24 cellular contexts compared by ENCODE assay signal in the genomic region with DNA sequence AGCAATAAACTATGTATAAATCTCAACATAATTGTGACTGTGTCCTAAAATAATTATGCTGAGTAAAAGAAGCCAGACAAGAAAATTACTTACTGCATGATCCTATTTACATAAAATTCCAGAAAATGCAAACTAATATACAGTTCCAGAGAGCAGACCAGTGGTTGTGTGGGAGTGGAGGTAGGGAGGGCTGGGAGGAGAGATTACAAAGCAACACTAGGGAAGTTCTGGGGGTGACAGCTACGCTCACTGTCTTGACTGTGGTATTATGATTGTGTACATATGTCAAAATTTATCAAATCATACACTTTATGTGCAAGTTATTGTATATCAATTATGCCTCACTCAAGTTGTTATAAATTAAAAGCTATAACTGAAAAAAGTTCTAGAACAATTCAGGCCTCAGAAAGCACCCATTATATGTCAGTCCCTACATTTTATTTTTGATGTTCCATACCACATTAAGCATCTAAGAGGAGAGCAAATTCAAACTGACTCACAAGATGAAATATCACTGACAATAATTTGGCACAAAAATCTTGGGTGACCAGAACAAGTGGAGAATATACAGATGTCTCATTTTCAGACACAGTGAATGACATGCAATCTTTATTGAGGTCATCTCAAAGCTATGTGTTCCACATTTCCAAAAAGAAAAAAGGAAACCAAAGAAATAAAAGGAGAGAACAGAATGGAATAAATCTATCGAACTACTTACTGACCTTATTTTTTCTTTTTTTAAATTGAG.
DNase-seq lines count a peak whose midpoint lies in the region; ATAC-seq and TF ChIP-seq lines count a peak whose summit lies in the region.
"Had no signal": no experiment of that assay in that cellular context is flagged by ENCODE, and none has a peak within 500 bp of the region (broad histone marks: within the 10 kb centered on the region; RNA-seq: fewer than 3 reads in every experiment).

No MANE protein-coding gene starts in this region.

- TF ChIP-seq EP300 in SK-N-SH (IDR thresholded peaks at IDR 0.05; ENCODE audit: borderline replicate concordance in 1 of 2, low read depth in 1 of 2, low read length in 1 of 2), result peak in 1 of 2 experiments; percentile 44; a peak in 1 of 4 replicates

- no peaks in the 10 kb centered on the region for H3K9me3 ChIP-seq in SK-N-SH
- no peaks in the 10 kb centered on the region for H3K9me3 ChIP-seq in smooth muscle cell (replicated peaks; ENCODE audit: low read depth)
- H3K9me3 ChIP-seq in PC-9 (ENCODE audit: insufficient read depth, low read depth), result no peaks in the 10 kb centered on the region
- H3K9me3 ChIP-seq in lower lobe of right lung, result no peaks in the 10 kb centered on the region
- H3K9me3 ChIP-seq: Caco-2, left lung, stomach, thyroid gland had no signal

- H4K20me1 ChIP-seq in SK-N-SH (ENCODE audit: insufficient read depth) (no peaks in the 10 kb centered on the region), smooth muscle cell (ENCODE audit: low read depth) (no peaks in the 10 kb centered on the region), PC-9 (ENCODE audit: insufficient read depth) (no peaks in the 10 kb centered on the region)
- H4K20me1 ChIP-seq: BLaER1 treated with 17β-estradiol and CSF1 and Interleukin-3, amounts not matched to agents 10 nM and 100 nM had no signal

- BruUV-seq in PC-9 (replicated peaks; lab: Mats Ljungman, UMichigan), result no TSS peak

- H3K36me3 ChIP-seq in SK-N-SH (replicated peaks in 1 of 2; ENCODE audit: control insufficient read depth in 1 of 2, insufficient read depth in 2 of 2, low read length in 1 of 2) (peaks cover 45 to 72% of the 10 kb centered on the region in 2 experiments), smooth muscle cell (ENCODE audit: low read depth) (peaks cover 7% of the 10 kb centered on the region), PC-9 (ENCODE audit: low read depth) (no peaks in the 10 kb centered on the region), lower lobe of right lung (no peaks in the 10 kb centered on the region)

- H3K9me2 ChIP-seq in SK-N-SH (no peaks in the 10 kb centered on the region), PC-9 (ENCODE audit: insufficient read depth) (no peaks in the 10 kb centered on the region)

- H3K4me1 Mint-ChIP-seq in HFFc6 (ENCODE audit: low read depth) (peaks cover 52% of the 10 kb centered on the region), chondrocyte (ENCODE audit: low read depth) (peaks cover 49% of the 10 kb centered on the region), progenitor cell of endocrine pancreas (ENCODE audit: low read depth) (peaks cover 1% of the 10 kb centered on the region)
- H3K4me1 Mint-ChIP-seq: activated naive CD8-positive, alpha-beta T cell treated with anti-CD3 and anti-CD28 coated beads, Interleukin-2, amount 10 ng/mL, durations not matched to agents 7 days and 5 days had no signal

- DNase-seq in HFFc6 (no peak), SK-N-SH (no peak), chondrocyte (ENCODE audit: low spot score) (no peak), smooth muscle cell (lab: John Stamatoyannopoulos, UW; ENCODE audit: unreplicated experiment) (no peak), progenitor cell of endocrine pancreas (ENCODE audit: low spot score, unreplicated experiment) (no peak), PC-9 (no peak), lower lobe of right lung (no peak)
- DNase-seq: activated CD4-positive, alpha-beta T cell treated with anti-CD3 and anti-CD28 coated beads for 36 hours; activated effector memory CD4-positive, alpha-beta T cell treated with anti-CD3 and anti-CD28 coated beads, Interleukin-2, amount 50 U/mL, for 16 hours; activated naive CD8-positive, alpha-beta T cell treated with anti-CD3 and anti-CD28 coated beads, Interleukin-2, amount 10 ng/mL, durations not matched to agents 7 days and 5 days; Caco-2; central memory CD4-positive, alpha-beta T cell; dermis blood vessel endothelial cell; DMS79 treated with DMSO at 0.1 percent for 48 hours; Kasumi-1; left lung; mesendoderm; NK-92 treated with Interleukin-12 subunit alpha and Interleukin-12 subunit beta, amount 100 ng/mL, for 24 hours; small intestine; stimulated activated CD4-positive, alpha-beta T cell treated with anti-CD3 and anti-CD28 coated beads, Interleukin-1b, Interleukin-23, amount 100 ng/mL, for 48 hours; stomach; T-helper 1 cell; thyroid gland had no signal

- H3K4me1 ChIP-seq in SK-N-SH (ENCODE audit: control insufficient read depth in 1 of 2, insufficient read depth in 2 of 2, low read depth in 1 of 2, low read length in 1 of 2) (peaks cover 11 to 55% of the 10 kb centered on the region in 2 experiments; a peak in 3 of 4 replicates), smooth muscle cell (ENCODE audit: low read depth) (peaks cover 5% of the 10 kb centered on the region), PC-9 (replicated peaks; ENCODE audit: insufficient read depth) (no peaks in the 10 kb centered on the region), lower lobe of right lung (peaks cover 11% of the 10 kb centered on the region)
- H3K4me1 ChIP-seq: Caco-2 had no signal

- H3K9me3 Mint-ChIP-seq in HFFc6 (no peaks in the 10 kb centered on the region), chondrocyte (ENCODE audit: low read depth) (no peaks in the 10 kb centered on the region), progenitor cell of endocrine pancreas (ENCODE audit: low read depth) (no peaks in the 10 kb centered on the region)
- H3K9me3 Mint-ChIP-seq: activated naive CD8-positive, alpha-beta T cell treated with anti-CD3 and anti-CD28 coated beads, Interleukin-2, amount 10 ng/mL, durations not matched to agents 7 days and 5 days had no signal

- H3K4me3 ChIP-seq in SK-N-SH (ENCODE audit: low read depth in 2 of 2, low read length in 1 of 2) (no peak overlapping the region), smooth muscle cell (no peak overlapping the region), PC-9 (no peak overlapping the region), lower lobe of right lung (no peak overlapping the region)
- H3K4me3 ChIP-seq: BLaER1 treated with 17β-estradiol and CSF1 and Interleukin-3, amounts not matched to agents 10 nM and 100 nM; left lung; stomach; thyroid gland had no signal

- POLR2A ChIA-PET in SK-N-SH (lab: Yijun Ruan, JAX), result no interaction called here
- POLR2A ChIA-PET in PC-9 (lab: Charles Lee; ENCODE audit: unreplicated experiment), result no interaction called here

- peak overlapping the region in 1 of 2 experiments; percentile 67; a peak in 2 of 4 replicates for H3K27ac ChIP-seq in SK-N-SH (ENCODE audit: low read depth in 2 of 2, low read length in 1 of 2)
- H3K27ac ChIP-seq in smooth muscle cell (ENCODE audit: low read depth), result peak overlapping the region; percentile 82
- no peak overlapping the region for H3K27ac ChIP-seq in PC-9
- no peak overlapping the region for H3K27ac ChIP-seq in lower lobe of right lung
- H3K27ac ChIP-seq: left lung, stomach, thyroid gland had no signal

- H3K36me3 Mint-ChIP-seq in HFFc6 (ENCODE audit: low read depth), result peaks cover 26% of the 10 kb centered on the region
- peaks cover 48% of the 10 kb centered on the region for H3K36me3 Mint-ChIP-seq in chondrocyte (ENCODE audit: low read depth)
- H3K36me3 Mint-ChIP-seq in progenitor cell of endocrine pancreas (ENCODE audit: insufficient read depth), result peaks cover 15% of the 10 kb centered on the region
- H3K36me3 Mint-ChIP-seq: activated naive CD8-positive, alpha-beta T cell treated with anti-CD3 and anti-CD28 coated beads, Interleukin-2, amount 10 ng/mL, durations not matched to agents 7 days and 5 days had no signal

- TF ChIP-seq RAD21 in SK-N-SH (IDR thresholded peaks at IDR 0.05; ENCODE audit: low read length), result no peak

- no peak for TF ChIP-seq CTCF in HFFc6 (IDR thresholded peaks at IDR 0.05)
- TF ChIP-seq CTCF in SK-N-SH (IDR thresholded peaks at IDR 0.05), result no peak
- no peak for TF ChIP-seq CTCF in chondrocyte (IDR thresholded peaks at IDR 0.05)
- no peak for TF ChIP-seq CTCF in smooth muscle cell (IDR thresholded peaks at IDR 0.05; ENCODE audit: borderline replicate concordance, insufficient read depth, poor library complexity, severe bottlenecking)
- no peak for TF ChIP-seq CTCF in progenitor cell of endocrine pancreas (IDR thresholded peaks at IDR 0.05; ENCODE audit: unreplicated experiment)
- TF ChIP-seq CTCF in PC-9 (conservative IDR thresholded peaks at IDR 0.05), result no peak
- no peak for TF ChIP-seq CTCF in lower lobe of right lung (IDR thresholded peaks at IDR 0.05)

- H3K4me2 ChIP-seq in SK-N-SH (no peak overlapping the region), smooth muscle cell (no peak overlapping the region), PC-9 (no peak overlapping the region)

- no peak for ATAC-seq in lower lobe of right lung
- ATAC-seq: activated CD4-positive, alpha-beta T cell treated with anti-CD3 and anti-CD28 coated beads for 36 hours had no signal

- H3K9ac ChIP-seq in SK-N-SH, result no peak overlapping the region
- H3K9ac ChIP-seq in smooth muscle cell (ENCODE audit: low read depth), result no peak overlapping the region
- H3K9ac ChIP-seq: BLaER1 treated with 17β-estradiol and CSF1 and Interleukin-3, amounts not matched to agents 10 nM and 100 nM had no signal

- H2AFZ ChIP-seq in SK-N-SH (ENCODE audit: low read depth) (no peak overlapping the region), smooth muscle cell (ENCODE audit: low read depth) (no peak overlapping the region), PC-9 (no peak overlapping the region)

- CTCF ChIA-PET in SK-N-SH (lab: Yijun Ruan, JAX) (interaction anchor here (0.6 to 1.3 kb wide), 3 partner anchors 9 to 209 kb away, joined by 3 to 8 read pairs (median 4); no protein-coding TSS in a partner anchor), PC-9 (lab: Charles Lee) (no interaction called here)

- H3K4me3 Mint-ChIP-seq in HFFc6 (no peak overlapping the region), chondrocyte (ENCODE audit: unreplicated experiment) (no peak overlapping the region), progenitor cell of endocrine pancreas (ENCODE audit: low read depth) (no peak overlapping the region)
- H3K4me3 Mint-ChIP-seq: activated CD4-positive, alpha-beta T cell treated with anti-CD3 and anti-CD28 coated beads for 36 hours; activated naive CD8-positive, alpha-beta T cell treated with anti-CD3 and anti-CD28 coated beads, Interleukin-2, amount 10 ng/mL, durations not matched to agents 7 days and 5 days had no signal

- H3K79me2 ChIP-seq in SK-N-SH (ENCODE audit: insufficient read depth) (no peaks in the 10 kb centered on the region), smooth muscle cell (ENCODE audit: low read depth) (no peaks in the 10 kb centered on the region), PC-9 (ENCODE audit: low read depth) (no peaks in the 10 kb centered on the region)

- H3K27me3 ChIP-seq in SK-N-SH (ENCODE audit: insufficient read depth), result no peaks in the 10 kb centered on the region
- no peaks in the 10 kb centered on the region for H3K27me3 ChIP-seq in smooth muscle cell (ENCODE audit: low read depth)
- no peaks in the 10 kb centered on the region for H3K27me3 ChIP-seq in PC-9 (ENCODE audit: insufficient read depth, low read depth)
- H3K27me3 ChIP-seq in lower lobe of right lung (ENCODE audit: low read depth), result no peaks in the 10 kb centered on the region
- H3K27me3 ChIP-seq: BLaER1 treated with 17β-estradiol and CSF1 and Interleukin-3, amounts not matched to agents 10 nM and 100 nM; left lung; stomach; thyroid gland had no signal

- WGBS in SK-N-SH (ENCODE audit: low lambda C conversion rate), result 90% methylated on average over 2 of the region's 2 CpGs
- WGBS in smooth muscle cell (ENCODE audit: low lambda C conversion rate), result 66% methylated on average over 2 of the region's 2 CpGs

- intact Hi-C loops in PC-9 (cut with micrococcal nuclease; ENCODE audit: unreplicated experiment), result no loop called here
- intact Hi-C loops in lower lobe of right lung (cut with DNase I), result no loop called here

- H3K27me3 Mint-ChIP-seq in HFFc6 (ENCODE audit: insufficient read depth) (peaks cover 3% of the 10 kb centered on the region; the same call in 1 of the 2 replicates), chondrocyte (ENCODE audit: low read depth) (no peaks in the 10 kb centered on the region), progenitor cell of endocrine pancreas (no peaks in the 10 kb centered on the region)

- H3F3A ChIP-seq in SK-N-SH (replicated peaks; ENCODE audit: insufficient read depth) (peaks cover 18% of the 10 kb centered on the region), smooth muscle cell (ENCODE audit: low read depth) (peaks cover 30% of the 10 kb centered on the region), PC-9 (ENCODE audit: insufficient read depth, low read depth) (no peaks in the 10 kb centered on the region)

- H3K27ac Mint-ChIP-seq in HFFc6 (peak overlapping the region; percentile 10; the same call in 1 of the 2 replicates), chondrocyte (ENCODE audit: unreplicated experiment) (peak overlapping the region; percentile 15), progenitor cell of endocrine pancreas (no peak overlapping the region)
- H3K27ac Mint-ChIP-seq: activated CD4-positive, alpha-beta T cell treated with anti-CD3 and anti-CD28 coated beads for 36 hours; activated naive CD8-positive, alpha-beta T cell treated with anti-CD3 and anti-CD28 coated beads, Interleukin-2, amount 10 ng/mL, durations not matched to agents 7 days and 5 days had no signal
